1 cellular context compared by ENCODE assay signal in genomic region chr11:68099474-68100405, GRCh38.
TF ChIP-seq lines count a peak whose summit lies in the region.

No MANE protein-coding gene starts in this region.

TF ChIP-seq in HepG2, 621 proteins besides CTCF, POLR2A, EP300 and RAD21 (continued from another document and continues in another):
- peak; percentile 61; the same call in 1 of the 2 replicates for TF ChIP-seq HMGXB3 (CRISPR knock-in tag; IDR thresholded peaks at IDR 0.05; ENCODE audit: borderline replicate concordance)
- no peak for TF ChIP-seq FOSL1 (CRISPR knock-in tag; IDR thresholded peaks at IDR 0.05; ENCODE audit: borderline replicate concordance)
- peak; percentile 72; the same call in 1 of the 2 replicates for TF ChIP-seq ZNF710 (CRISPR knock-in tag; IDR thresholded peaks at IDR 0.05; ENCODE audit: borderline replicate concordance)
- no peak for TF ChIP-seq ZNF280B (CRISPR knock-in tag; IDR thresholded peaks at IDR 0.05; ENCODE audit: borderline replicate concordance)
- TF ChIP-seq NFE2L1 (CRISPR knock-in tag; IDR thresholded peaks at IDR 0.05; ENCODE audit: borderline replicate concordance), result no peak
- TF ChIP-seq SUZ12 (IDR thresholded peaks at IDR 0.05; ENCODE audit: low read depth, low read length), result no peak
- TF ChIP-seq SNAI1 (CRISPR knock-in tag; IDR thresholded peaks at IDR 0.05; ENCODE audit: borderline replicate concordance), result no peak
- TF ChIP-seq IKZF1 (IDR thresholded peaks at IDR 0.05), result no peak
- TF ChIP-seq NFYC (CRISPR knock-in tag; IDR thresholded peaks at IDR 0.05), result no peak
- TF ChIP-seq U2AF1 (optimal IDR thresholded peaks at IDR 0.05; ENCODE audit: low read depth, low read length), result no peak
- TF ChIP-seq KLF6 (CRISPR knock-in tag; IDR thresholded peaks at IDR 0.05), result no peak
- TF ChIP-seq ZNF563 (CRISPR knock-in tag; IDR thresholded peaks at IDR 0.05), result no peak
- TF ChIP-seq ZNF383 (CRISPR knock-in tag; IDR thresholded peaks at IDR 0.05; ENCODE audit: borderline replicate concordance), result no peak
- no peak for TF ChIP-seq PLRG1 (conservative IDR thresholded peaks at IDR 0.05)
- TF ChIP-seq ZNF761 (CRISPR knock-in tag; conservative IDR thresholded peaks at IDR 0.05), result 0 out of 2 replicates have a peak, but pooled peaks have one; percentile 39
- no peak for TF ChIP-seq CC2D1A (CRISPR knock-in tag; IDR thresholded peaks at IDR 0.05)
- TF ChIP-seq ZBTB21 (CRISPR knock-in tag; IDR thresholded peaks at IDR 0.05), result no peak
- TF ChIP-seq FOXJ3 (CRISPR knock-in tag; IDR thresholded peaks at IDR 0.05; ENCODE audit: borderline replicate concordance), result peak; percentile 95
- TF ChIP-seq TOE1 (CRISPR knock-in tag; IDR thresholded peaks at IDR 0.05), result no peak
- no peak for TF ChIP-seq ZNF839 (CRISPR knock-in tag; IDR thresholded peaks at IDR 0.05; ENCODE audit: borderline replicate concordance)
- no peak for TF ChIP-seq TCF12 (IDR thresholded peaks at IDR 0.05)
- peak; percentile 63; the same call in 1 of the 2 replicates for TF ChIP-seq TCF12 (CRISPR knock-in tag; IDR thresholded peaks at IDR 0.05)
- no peak for TF ChIP-seq ZNF576 (CRISPR knock-in tag; IDR thresholded peaks at IDR 0.05)
- TF ChIP-seq GATAD2A (CRISPR knock-in tag; IDR thresholded peaks at IDR 0.05), result peak; percentile 95
- 0 out of 2 replicates have a peak, but pooled peaks have one; percentile 11 for TF ChIP-seq HHEX (CRISPR knock-in tag; IDR thresholded peaks at IDR 0.05)
- peak; percentile 81 for TF ChIP-seq ZNF3 (CRISPR knock-in tag; IDR thresholded peaks at IDR 0.05)
- peak; percentile 83 for TF ChIP-seq HOXA3 (CRISPR knock-in tag; IDR thresholded peaks at IDR 0.05)
- no peak for TF ChIP-seq SRSF4 (IDR thresholded peaks at IDR 0.05; ENCODE audit: low read depth, low read length, poor library complexity, severe bottlenecking)
- peak; percentile 82; the same call in 1 of the 2 replicates for TF ChIP-seq NAIF1 (CRISPR knock-in tag; IDR thresholded peaks at IDR 0.05; ENCODE audit: borderline replicate concordance)
- TF ChIP-seq ZNF331 (CRISPR knock-in tag; IDR thresholded peaks at IDR 0.05), result peak; percentile 71; the same call in 1 of the 2 replicates
- TF ChIP-seq MEIS2 (CRISPR knock-in tag; IDR thresholded peaks at IDR 0.05), result peak; percentile 77
- TF ChIP-seq HES4 (CRISPR knock-in tag; IDR thresholded peaks at IDR 0.05; ENCODE audit: borderline replicate concordance), result no peak
- TF ChIP-seq ZNF138 (CRISPR knock-in tag; IDR thresholded peaks at IDR 0.05; ENCODE audit: low read depth), result no peak
- TF ChIP-seq PHB2 (IDR thresholded peaks at IDR 0.05; ENCODE audit: partially characterized antibody), result no peak
- no peak for TF ChIP-seq ZNF296 (CRISPR knock-in tag; conservative IDR thresholded peaks at IDR 0.05)
- no peak for TF ChIP-seq MXD3 (CRISPR knock-in tag; IDR thresholded peaks at IDR 0.05)
- no peak for TF ChIP-seq ZNF549 (CRISPR knock-in tag; IDR thresholded peaks at IDR 0.05)
- TF ChIP-seq STAT5B (CRISPR knock-in tag; IDR thresholded peaks at IDR 0.05), result no peak
- no peak for TF ChIP-seq CSRNP1 (CRISPR knock-in tag; IDR thresholded peaks at IDR 0.05)
- TF ChIP-seq CBX2 (IDR thresholded peaks at IDR 0.05; ENCODE audit: low read depth, low read length), result no peak
- no peak for TF ChIP-seq CBX2 (CRISPR knock-in tag; IDR thresholded peaks at IDR 0.05; ENCODE audit: low read depth)
- no peak for TF ChIP-seq KLF13 (CRISPR knock-in tag; IDR thresholded peaks at IDR 0.05)
- no peak for TF ChIP-seq E2F1 (CRISPR knock-in tag; IDR thresholded peaks at IDR 0.05)
- TF ChIP-seq CAMTA2 (CRISPR knock-in tag; IDR thresholded peaks at IDR 0.05; ENCODE audit: borderline replicate concordance), result no peak
- peak; percentile 80 for TF ChIP-seq HMG20A (CRISPR knock-in tag; IDR thresholded peaks at IDR 0.05; ENCODE audit: borderline replicate concordance)
- TF ChIP-seq BCL6 (CRISPR knock-in tag; IDR thresholded peaks at IDR 0.05), result peak; percentile 97
- peak; percentile 60 for TF ChIP-seq HNF1A (IDR thresholded peaks at IDR 0.05; ENCODE audit: low read depth)
- TF ChIP-seq HNF1A (CRISPR knock-in tag; IDR thresholded peaks at IDR 0.05; ENCODE audit: borderline replicate concordance), result peak; percentile 88
- no peak for TF ChIP-seq TRIM24 (CRISPR knock-in tag; IDR thresholded peaks at IDR 0.05)
- 0 out of 2 replicates have a peak, but pooled peaks have one; percentile 71 for TF ChIP-seq ZFP90 (CRISPR knock-in tag; IDR thresholded peaks at IDR 0.05; ENCODE audit: borderline replicate concordance)
- TF ChIP-seq ZNF17 (CRISPR knock-in tag; IDR thresholded peaks at IDR 0.05), result no peak
- TF ChIP-seq ZNF460 (CRISPR knock-in tag; IDR thresholded peaks at IDR 0.05; ENCODE audit: borderline replicate concordance), result no peak; the same call in 1 of the 2 replicates
- TF ChIP-seq PITX1 (CRISPR knock-in tag; IDR thresholded peaks at IDR 0.05), result peak; percentile 95
- TF ChIP-seq ZNF773 (CRISPR knock-in tag; IDR thresholded peaks at IDR 0.05; ENCODE audit: borderline replicate concordance), result no peak
- peak; percentile 80 for TF ChIP-seq ELF3 (CRISPR knock-in tag; IDR thresholded peaks at IDR 0.05)
- no peak for TF ChIP-seq SALL2 (CRISPR knock-in tag; IDR thresholded peaks at IDR 0.05)
- no peak for TF ChIP-seq GPN1 (CRISPR knock-in tag; IDR thresholded peaks at IDR 0.05; ENCODE audit: borderline replicate concordance)
- no peak for TF ChIP-seq ZNF782 (CRISPR knock-in tag; IDR thresholded peaks at IDR 0.05; ENCODE audit: borderline replicate concordance)
- TF ChIP-seq RBAK (CRISPR knock-in tag; IDR thresholded peaks at IDR 0.05), result no peak
- TF ChIP-seq GLI4 (CRISPR knock-in tag; IDR thresholded peaks at IDR 0.05; ENCODE audit: borderline replicate concordance), result 0 out of 2 replicates have a peak, but pooled peaks have one; percentile 31
- no peak for TF ChIP-seq MAFF (IDR thresholded peaks at IDR 0.05; ENCODE audit: low read depth, low read length)
- peak; percentile 80 for TF ChIP-seq KDM6A (CRISPR knock-in tag; IDR thresholded peaks at IDR 0.05; ENCODE audit: low read depth)
- TF ChIP-seq ZNF792 (CRISPR knock-in tag; IDR thresholded peaks at IDR 0.05), result 0 out of 2 replicates have a peak, but pooled peaks have one; percentile 61
